ENCODE assay signal across 20 cellular contexts in genomic region chr4:121464854-121465253, GRCh38.
DNase-seq lines count a peak whose midpoint lies in the region; ATAC-seq, FAIRE-seq and TF ChIP-seq lines count a peak whose summit lies in the region.
"Had no signal": no experiment of that assay in that cellular context is flagged by ENCODE, and none has a peak within 500 bp of the region (broad histone marks: within the 10 kb centered on the region; RNA-seq: fewer than 3 reads in every experiment).

No MANE protein-coding gene starts in this region.

- H3K4me3 ChIP-seq in PC-3 (ENCODE audit: low read length) (no peak overlapping the region), osteoblast (ENCODE audit: insufficient read depth, low read length) (no peak overlapping the region)
- H3K4me3 ChIP-seq: heart left ventricle, MG63, vagina had no signal

- H2AFZ ChIP-seq in PC-3 (ENCODE audit: low read length) (no peak overlapping the region), osteoblast (ENCODE audit: low read length) (no peak overlapping the region)

- H3K4me1 ChIP-seq in PC-3 (ENCODE audit: insufficient read depth, low read length) (no peaks in the 10 kb centered on the region), osteoblast (ENCODE audit: insufficient read depth, low read length) (no peaks in the 10 kb centered on the region)
- H3K4me1 ChIP-seq: vagina had no signal

- no peaks in the 10 kb centered on the region for H3F3A ChIP-seq in PC-3 (ENCODE audit: low read length, unreplicated experiment)

- TF ChIP-seq CTCF in PC-3 (conservative IDR thresholded peaks at IDR 0.05; ENCODE audit: low read depth, low read length) (0 out of 2 replicates have a peak, but pooled peaks have one; percentile 19), GM13976 (IDR thresholded peaks at IDR 0.05; ENCODE audit: borderline replicate concordance, control extremely low read depth, extremely low read depth, insufficient read depth, missing control alignments) (no peak), osteoblast (IDR thresholded peaks at IDR 0.05; ENCODE audit: extremely low read depth, low read depth, low read length) (no peak)

- H3K9ac ChIP-seq in PC-3 (ENCODE audit: low read length): no peak overlapping the region

- H3K27me3 ChIP-seq in PC-3 (ENCODE audit: low read length): 0 out of 2 replicates have a peak, but pooled peaks cover under 1% of the 10 kb centered on the region
- H3K27me3 ChIP-seq in osteoblast (ENCODE audit: insufficient read depth, low read length): peaks cover 12% of the 10 kb centered on the region
- H3K27me3 ChIP-seq: heart left ventricle, MG63, vagina had no signal

- in situ Hi-C loops in GM13976 (cut with MboI; ENCODE audit: low sequenced_read_pairs, unreplicated experiment): no loop called here

- BruUV-seq in PC-3 (replicated peaks; lab: Mats Ljungman, UMichigan): no TSS peak

- CTCF ChIA-PET in PC-3 (lab: Charles Lee): no interaction called here

- H3K9me2 ChIP-seq in PC-3 (replicated peaks; ENCODE audit: low read length): no peaks in the 10 kb centered on the region

- no peak for FAIRE-seq in urothelium cell line (lab: Jason Lieb, UNC)
- FAIRE-seq: G401.6, small intestine had no signal

- no peaks in the 10 kb centered on the region for H3K79me2 ChIP-seq in PC-3 (ENCODE audit: low read length)
- no peaks in the 10 kb centered on the region for H3K79me2 ChIP-seq in osteoblast (ENCODE audit: insufficient read depth, low read length)

- H3K27ac ChIP-seq in PC-3 (ENCODE audit: low read length) (no peak overlapping the region), osteoblast (ENCODE audit: low read depth, low read length) (no peak overlapping the region)
- H3K27ac ChIP-seq: C4-2B, heart left ventricle, vagina had no signal

- H4K20me1 ChIP-seq in PC-3 (ENCODE audit: low read length): no peaks in the 10 kb centered on the region
- H4K20me1 ChIP-seq in osteoblast (ENCODE audit: insufficient read depth, low read length): no peaks in the 10 kb centered on the region

- H3K36me3 ChIP-seq in PC-3 (ENCODE audit: low read depth, low read length) (no peaks in the 10 kb centered on the region), osteoblast (ENCODE audit: insufficient read depth, low read length) (no peaks in the 10 kb centered on the region)
- H3K36me3 ChIP-seq: heart left ventricle, MG63, vagina had no signal

- ATAC-seq in GM21423 (IDR thresholded peaks at IDR 0.05; ENCODE audit: unreplicated experiment): peak; percentile 49
- no peak; the same call in 1 of the 2 replicates for ATAC-seq in PC-3
- ATAC-seq: activated CD8-positive, alpha-beta T cell treated with anti-CD3 and anti-CD28 coated beads, Interleukin-2, amount 10 ng/mL, durations not matched to agents 7 days and 5 days; heart left ventricle; natural killer cell had no signal

- DNase-seq in DMS53 (lab: John Stamatoyannopoulos, UW) (peak; percentile 50), PC-3 (peak; percentile 9), kidney tubule cell (ENCODE audit: low spot score) (peak; percentile 69), dedifferentiated amniotic fluid mesenchymal stem cell (ENCODE audit: extremely low spot score) (no peak), urothelium cell line (ENCODE audit: low spot score) (no peak), GM13976 (ENCODE audit: low spot score) (no peak), osteoblast (ENCODE audit: insufficient read length, low spot score, missing footprints) (no peak)
- DNase-seq: activated CD8-positive, alpha-beta T cell treated with anti-CD3 and anti-CD28 coated beads, Interleukin-2, amount 10 ng/mL, durations not matched to agents 7 days and 5 days; GOT3; heart left ventricle; MG63; natural killer cell; NCI-H774; small intestine; stimulated activated CD4-positive, alpha-beta T cell treated with anti-CD3 and anti-CD28 coated beads, Interleukin-4, amount 100 ng/mL, for 1 hour; T-helper 9 cell had no signal

- H3K9me3 ChIP-seq in PC-3 (ENCODE audit: low read length) (no peaks in the 10 kb centered on the region), osteoblast (ENCODE audit: low read depth, low read length) (no peaks in the 10 kb centered on the region)
- H3K9me3 ChIP-seq: MG63, vagina had no signal

- POLR2A ChIA-PET in PC-3 (lab: Charles Lee; ENCODE audit: unreplicated experiment): no interaction called here

- H3K4me2 ChIP-seq in PC-3 (ENCODE audit: low read length) (no peak overlapping the region), osteoblast (ENCODE audit: insufficient read depth, low read length) (no peak overlapping the region)

- intact Hi-C loops in PC-3 (cut with micrococcal nuclease): no loop called here

Comparison
In these comparisons a context has a peak if more than half of its experiments do, and no peak if none do; other contexts are left out.
1. DNase-seq: peak in DMS53 (single experiment), PC-3 (single experiment) and kidney tubule cell (single experiment); none in dedifferentiated amniotic fluid mesenchymal stem cell (single experiment), urothelium cell line (single experiment), GM13976 (single experiment) and osteoblast (single experiment).